In the genomic region with DNA sequence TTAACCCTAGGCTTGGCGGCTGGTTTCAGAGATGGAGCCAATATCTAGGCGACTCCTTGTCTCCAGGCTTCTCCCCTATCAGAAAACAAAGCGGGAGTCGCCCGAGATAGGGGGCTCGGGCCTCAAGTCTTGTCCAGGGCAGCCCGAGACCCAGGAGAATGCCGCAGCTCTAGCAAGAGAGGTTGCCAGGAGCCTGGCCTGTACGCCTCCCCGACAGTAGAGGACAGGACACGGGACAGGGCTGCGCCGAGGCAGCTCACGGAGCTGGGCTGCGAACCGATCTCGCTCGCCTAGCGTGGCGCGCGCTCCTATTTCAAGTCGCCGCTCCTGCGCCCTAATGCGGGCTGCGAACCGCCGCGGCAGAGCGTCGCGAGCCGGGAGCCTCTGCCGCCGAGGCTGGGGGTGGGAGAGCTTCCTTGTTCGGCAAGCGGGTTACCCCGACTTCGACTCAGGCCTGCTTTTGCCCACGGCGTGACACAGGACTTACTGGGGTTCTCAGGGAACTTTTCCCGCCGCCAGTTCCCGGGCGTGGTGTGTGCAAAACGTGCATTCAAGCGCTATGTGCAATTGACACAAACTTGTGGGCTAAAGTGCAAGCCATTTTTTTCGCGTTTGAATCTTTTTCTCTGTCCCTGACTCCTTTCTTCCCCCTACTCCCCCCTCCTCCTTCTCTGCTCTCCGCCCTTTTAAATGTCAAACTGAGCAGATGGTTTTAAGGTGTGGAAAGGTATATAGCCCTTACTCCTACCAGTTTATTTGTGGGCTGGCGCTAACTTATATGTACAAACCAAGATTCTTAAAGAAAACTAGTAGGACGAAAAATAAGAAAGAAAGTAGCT, we compare ENCODE assay signal across 12 cellular contexts. TPM values are rescaled to one million over a fixed set of nuclear protein-coding genes. Genes with fewer than 3 reads are reported as not detected.
DNase-seq lines count a peak whose midpoint lies in the region; ATAC-seq and TF ChIP-seq lines count a peak whose summit lies in the region.
"Had no signal": no experiment of that assay in that cellular context is flagged by ENCODE, and none has a peak within 500 bp of the region (broad histone marks: within the 10 kb centered on the region; RNA-seq: fewer than 3 reads in every experiment).

No MANE protein-coding gene starts in this region.

- no peaks in the 10 kb centered on the region for H3K9me2 ChIP-seq in neural cell (ENCODE audit: insufficient read depth, low read length)

- H3K27me3 ChIP-seq in heart left ventricle: peaks cover 6 to 82% (median 48%) of the 10 kb centered on the region in 9 donors
- H3K27me3 ChIP-seq in neural cell (ENCODE audit: insufficient read depth, low read depth, low read length): peaks cover 86% of the 10 kb centered on the region

- peaks cover 0 to 9% (median 0%) of the 10 kb centered on the region in 3 donors for H3K9me3 Mint-ChIP-seq in IgD-negative memory B cell

- no peaks in the 10 kb centered on the region for H3K36me3 Mint-ChIP-seq in IgD-negative memory B cell

- peak overlapping the region in 3 of 4 donors; percentile 35 to 78 (median 41) for H3K4me3 Mint-ChIP-seq in IgD-negative memory B cell

- no peaks in the 10 kb centered on the region for H3K36me3 ChIP-seq in heart left ventricle
- H3K36me3 ChIP-seq in neural cell (ENCODE audit: insufficient read depth, low read length): no peaks in the 10 kb centered on the region

- no peak for TF ChIP-seq RAD21 in neural cell (conservative IDR thresholded peaks at IDR 0.05)

- intact Hi-C loops in heart left ventricle (cut with DNase I): loop anchor here in 9 of 10 donors (2.0 to 10.0 kb wide), 10 partner anchors 42 to 861 kb away; no protein-coding TSS in a partner anchor

- H3K9me3 ChIP-seq in heart left ventricle (no peaks in the 10 kb centered on the region), neural cell (ENCODE audit: low read length) (no peaks in the 10 kb centered on the region)

- peaks cover 0 to 33% (median 10%) of the 10 kb centered on the region in 12 donors for H3K4me1 ChIP-seq in heart left ventricle

- peak overlapping the region in 1 of 12 donors; percentile 9 for H3K27ac ChIP-seq in heart left ventricle
- no peak overlapping the region for H3K27ac ChIP-seq in neural cell (ENCODE audit: low read length)

- TF ChIP-seq POLR2A in heart left ventricle (IDR thresholded peaks at IDR 0.05) (no peak), erythroblast (IDR thresholded peaks at IDR 0.05; ENCODE audit: low read length) (no peak)

- WGBS in heart left ventricle, 4 donors: 12 to 24% (median 18%) methylated on average over 38 to 53 of the region's 53 CpGs

- no peak overlapping the region for H3K9ac ChIP-seq in neural cell (ENCODE audit: low read length)

- H3K27me3 Mint-ChIP-seq in IgD-negative memory B cell: peaks cover 73% of the 10 kb centered on the region

- H3K4me1 Mint-ChIP-seq in IgD-negative memory B cell: peaks cover 16 to 21% (median 19%) of the 10 kb centered on the region in 3 donors

- no peak overlapping the region for H2AFZ ChIP-seq in neural cell (ENCODE audit: low read depth, low read length)

- TF ChIP-seq CTCF in heart left ventricle (IDR thresholded peaks at IDR 0.05) (no peak), neural cell (IDR thresholded peaks at IDR 0.05; ENCODE audit: poor library complexity, severe bottlenecking) (no peak)

- H3K4me3 ChIP-seq in heart left ventricle (peak overlapping the region in 7 of 12 donors; percentile 15 to 83 (median 30)), neural cell (ENCODE audit: low read length) (peak overlapping the region; percentile 57)

- peak overlapping the region in 1 of 3 donors; percentile 63 for H3K27ac Mint-ChIP-seq in IgD-negative memory B cell

- H4K20me1 ChIP-seq in neural cell (ENCODE audit: insufficient read depth): no peaks in the 10 kb centered on the region

- peaks cover 7% of the 10 kb centered on the region for H3F3A ChIP-seq in neural cell (ENCODE audit: insufficient read depth, low read length, poor library complexity, severe bottlenecking)

- ATAC-seq in heart left ventricle: no peak
- no peak for ATAC-seq in GM21526 (IDR thresholded peaks at IDR 0.05; ENCODE audit: low FRiP score, unreplicated experiment)
- ATAC-seq: HCT116 had no signal

- peak; percentile 69 for DNase-seq in ELF-1 (ENCODE audit: low read depth, low spot score)
- DNase-seq in heart left ventricle: peak in 2 of 5 donors; percentile 35 to 64
- DNase-seq in GM03348 (ENCODE audit: low spot score): no peak
- DNase-seq in HCEC 1CT: no peak
- no peak for DNase-seq in erythroblast (lab: John Stamatoyannopoulos, UW)
- DNase-seq: DMS79, NCI-H1930, SIG-M5 had no signal

- no peak overlapping the region for H3K4me2 ChIP-seq in neural cell (ENCODE audit: low read length)

- no peak for TF ChIP-seq EP300 in neural cell (conservative IDR thresholded peaks at IDR 0.05; ENCODE audit: poor library complexity, severe bottlenecking)

- H3K79me2 ChIP-seq in neural cell (replicated peaks; ENCODE audit: insufficient read depth, low read length): no peaks in the 10 kb centered on the region

TF ChIP-seq in neural cell, 6 proteins besides CTCF, POLR2A, EP300 and RAD21:
- no peak for TF ChIP-seq EZH2 (IDR thresholded peaks at IDR 0.05; ENCODE audit: borderline replicate concordance, insufficient read depth, low read length, poor library complexity, severe bottlenecking)
- no peak for TF ChIP-seq TAF1 (IDR thresholded peaks at IDR 0.05; ENCODE audit: low read depth)
- TF ChIP-seq POLR2AphosphoS5 (IDR thresholded peaks at IDR 0.05): no peak
- TF ChIP-seq SMC3 (conservative IDR thresholded peaks at IDR 0.05; ENCODE audit: poor library complexity): no peak
- TF ChIP-seq MXI1 (conservative IDR thresholded peaks at IDR 0.05; ENCODE audit: poor library complexity, severe bottlenecking): no peak
- TF ChIP-seq, protein P1, sequence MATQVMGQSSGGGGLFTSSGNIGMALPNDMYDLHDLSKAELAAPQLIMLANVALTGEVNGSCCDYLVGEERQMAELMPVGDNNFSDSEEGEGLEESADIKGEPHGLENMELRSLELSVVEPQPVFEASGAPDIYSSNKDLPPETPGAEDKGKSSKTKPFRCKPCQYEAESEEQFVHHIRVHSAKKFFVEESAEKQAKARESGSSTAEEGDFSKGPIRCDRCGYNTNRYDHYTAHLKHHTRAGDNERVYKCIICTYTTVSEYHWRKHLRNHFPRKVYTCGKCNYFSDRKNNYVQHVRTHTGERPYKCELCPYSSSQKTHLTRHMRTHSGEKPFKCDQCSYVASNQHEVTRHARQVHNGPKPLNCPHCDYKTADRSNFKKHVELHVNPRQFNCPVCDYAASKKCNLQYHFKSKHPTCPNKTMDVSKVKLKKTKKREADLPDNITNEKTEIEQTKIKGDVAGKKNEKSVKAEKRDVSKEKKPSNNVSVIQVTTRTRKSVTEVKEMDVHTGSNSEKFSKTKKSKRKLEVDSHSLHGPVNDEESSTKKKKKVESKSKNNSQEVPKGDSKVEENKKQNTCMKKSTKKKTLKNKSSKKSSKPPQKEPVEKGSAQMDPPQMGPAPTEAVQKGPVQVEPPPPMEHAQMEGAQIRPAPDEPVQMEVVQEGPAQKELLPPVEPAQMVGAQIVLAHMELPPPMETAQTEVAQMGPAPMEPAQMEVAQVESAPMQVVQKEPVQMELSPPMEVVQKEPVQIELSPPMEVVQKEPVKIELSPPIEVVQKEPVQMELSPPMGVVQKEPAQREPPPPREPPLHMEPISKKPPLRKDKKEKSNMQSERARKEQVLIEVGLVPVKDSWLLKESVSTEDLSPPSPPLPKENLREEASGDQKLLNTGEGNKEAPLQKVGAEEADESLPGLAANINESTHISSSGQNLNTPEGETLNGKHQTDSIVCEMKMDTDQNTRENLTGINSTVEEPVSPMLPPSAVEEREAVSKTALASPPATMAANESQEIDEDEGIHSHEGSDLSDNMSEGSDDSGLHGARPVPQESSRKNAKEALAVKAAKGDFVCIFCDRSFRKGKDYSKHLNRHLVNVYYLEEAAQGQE (IDR thresholded peaks at IDR 0.05; ENCODE audit: borderline replicate concordance): no peak
TF ChIP-seq in neural cell: peak in this region for 0.

RNA-seq across cellular contexts. Expression of a gene that starts 2.4 kb away (rescaled TPM):
- 0.89 TPM for polyA plus RNA-seq in IgD-negative memory B cell
- total RNA-seq in heart left ventricle: 100 to 1,000 TPM in 4 of 9 donors, 10 to 100 TPM in 5; 44.6 to 145 (median 96.4) TPM
- 1 to 10 TPM; 6.9 to 9.8 TPM for polyA plus RNA-seq in heart left ventricle
- 0.62 and 1.0 TPM in 2 replicates for polyA plus RNA-seq in neural cell
- 1.5 and 2.4 TPM in 2 replicates for polyA minus RNA-seq in neural cell
